17 cellular contexts compared by ENCODE assay signal in the genomic region with DNA sequence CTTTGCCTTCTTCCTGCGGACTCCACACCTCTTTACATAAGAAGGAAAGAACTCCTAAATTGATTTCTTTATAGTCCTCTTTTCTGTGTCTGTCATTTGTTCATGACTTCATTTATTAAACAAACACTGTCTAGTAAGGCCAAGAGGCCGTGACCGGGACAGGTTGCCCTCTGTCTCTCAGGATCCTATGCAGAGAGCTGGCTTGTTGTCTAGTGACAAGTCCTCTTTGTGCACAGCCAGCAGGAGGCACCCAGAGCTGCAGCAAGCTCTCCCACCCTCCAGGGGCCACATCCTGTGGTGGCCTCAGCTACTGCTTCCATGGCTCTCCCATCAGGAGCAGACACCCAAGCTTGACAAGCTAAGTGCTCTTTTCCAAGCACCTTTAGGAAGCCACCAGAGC. TPM values are rescaled to one million over a fixed set of nuclear protein-coding genes. Genes with fewer than 3 reads are reported as not detected.
DNase-seq lines count a peak whose midpoint lies in the region; ATAC-seq and TF ChIP-seq lines count a peak whose summit lies in the region.
"Had no signal": no experiment of that assay in that cellular context is flagged by ENCODE, and none has a peak within 500 bp of the region (broad histone marks: within the 10 kb centered on the region; RNA-seq: fewer than 3 reads in every experiment).

No MANE protein-coding gene starts in this region.

- no peaks in the 10 kb centered on the region for H3K9me2 ChIP-seq in PC-9 (ENCODE audit: insufficient read depth)

- H3K4me1 Mint-ChIP-seq in natural killer cell = peaks cover 21 to 34% of the 10 kb centered on the region in 2 donors
- peaks cover 19 to 27% of the 10 kb centered on the region in 2 donors for H3K4me1 Mint-ChIP-seq in natural killer cell treated with Interleukin-12 subunit alpha and Interleukin-12 subunit beta and Interleukin-15 and Interleukin-18, amount 100 ng/mL, for 72 hours (ENCODE audit: low read depth in 2 of 2)
- H3K4me1 Mint-ChIP-seq: B cell, nephron, WTC11 had no signal

- H3K27ac ChIP-seq in RWPE1 (peak overlapping the region; percentile 92), foreskin keratinocyte (no peak overlapping the region), PC-9 (no peak overlapping the region)
- H3K27ac ChIP-seq: lower lobe of right lung had no signal

- H3K27me3 ChIP-seq in foreskin keratinocyte (no peaks in the 10 kb centered on the region), PC-9 (ENCODE audit: insufficient read depth, low read depth) (no peaks in the 10 kb centered on the region)

- H4K20me1 ChIP-seq in PC-9 (ENCODE audit: insufficient read depth) = peaks cover 84% of the 10 kb centered on the region

- H3K36me3 Mint-ChIP-seq in natural killer cell = no peaks in the 10 kb centered on the region
- H3K36me3 Mint-ChIP-seq in natural killer cell treated with Interleukin-12 subunit alpha and Interleukin-12 subunit beta and Interleukin-15 and Interleukin-18, amount 100 ng/mL, for 72 hours = peaks cover 6% of the 10 kb centered on the region

- peaks cover 69% of the 10 kb centered on the region for H3K36me3 ChIP-seq in PC-9 (ENCODE audit: low read depth)

- 0 out of 2 replicates have a peak, but pooled peaks cover 3% of the 10 kb centered on the region for H3K79me2 ChIP-seq in PC-9 (ENCODE audit: low read depth)

- CTCF ChIA-PET in RWPE1 (lab: Yijun Ruan, JAX) (no interaction called here), PC-9 (lab: Charles Lee) (no interaction called here)

- no peak overlapping the region for H3K4me3 ChIP-seq in PC-9
- H3K4me3 ChIP-seq: GM12878, lower lobe of right lung had no signal

- H3K4me3 Mint-ChIP-seq in natural killer cell = no peak overlapping the region
- no peak overlapping the region for H3K4me3 Mint-ChIP-seq in natural killer cell treated with Interleukin-12 subunit alpha and Interleukin-12 subunit beta and Interleukin-15 and Interleukin-18, amount 100 ng/mL, for 72 hours
- H3K4me3 Mint-ChIP-seq: B cell, nephron, WTC11 had no signal

- H3K4me2 ChIP-seq in PC-9 = no peak overlapping the region

- peaks cover 41% of the 10 kb centered on the region for H3F3A ChIP-seq in PC-9 (ENCODE audit: insufficient read depth, low read depth)

- H3K9me3 ChIP-seq in PC-9 (ENCODE audit: insufficient read depth, low read depth) = no peaks in the 10 kb centered on the region
- H3K9me3 ChIP-seq: lower lobe of right lung had no signal

- H2AFZ ChIP-seq in PC-9 = no peak overlapping the region

- H3K27me3 Mint-ChIP-seq in natural killer cell (ENCODE audit: low read depth in 2 of 2) = no peaks in the 10 kb centered on the region
- H3K27me3 Mint-ChIP-seq in natural killer cell treated with Interleukin-12 subunit alpha and Interleukin-12 subunit beta and Interleukin-15 and Interleukin-18, amount 100 ng/mL, for 72 hours = no peaks in the 10 kb centered on the region
- H3K27me3 Mint-ChIP-seq: B cell had no signal

- TF ChIP-seq CTCF in natural killer cell (IDR thresholded peaks at IDR 0.05) (no peak), RWPE1 (conservative IDR thresholded peaks at IDR 0.05; ENCODE audit: low read depth) (no peak), foreskin keratinocyte (conservative IDR thresholded peaks at IDR 0.05) (peak; percentile 18), PC-9 (conservative IDR thresholded peaks at IDR 0.05) (no peak)

- ATAC-seq in natural killer cell = no peak
- no peak for ATAC-seq in natural killer cell treated with Interleukin-12 subunit alpha and Interleukin-12 subunit beta and Interleukin-15 and Interleukin-18, amount 100 ng/mL, for 72 hours
- no peak for ATAC-seq in foreskin keratinocyte
- ATAC-seq in GM18907 (IDR thresholded peaks at IDR 0.05; ENCODE audit: unreplicated experiment) = no peak
- ATAC-seq in Right ventricle myocardium inferior = no peak
- ATAC-seq: GM12878, lower lobe of right lung, WTC11 had no signal

- H3K27ac Mint-ChIP-seq in natural killer cell = peak overlapping the region; percentile 33 to 41
- H3K27ac Mint-ChIP-seq in natural killer cell treated with Interleukin-12 subunit alpha and Interleukin-12 subunit beta and Interleukin-15 and Interleukin-18, amount 100 ng/mL, for 72 hours = no peak overlapping the region
- H3K27ac Mint-ChIP-seq: B cell, nephron, WTC11 had no signal

- H3K4me1 ChIP-seq in foreskin keratinocyte (peaks cover 23% of the 10 kb centered on the region), PC-9 (replicated peaks; ENCODE audit: insufficient read depth) (no peaks in the 10 kb centered on the region)

- no peaks in the 10 kb centered on the region for H3K9me3 Mint-ChIP-seq in natural killer cell
- no peaks in the 10 kb centered on the region for H3K9me3 Mint-ChIP-seq in natural killer cell treated with Interleukin-12 subunit alpha and Interleukin-12 subunit beta and Interleukin-15 and Interleukin-18, amount 100 ng/mL, for 72 hours
- H3K9me3 Mint-ChIP-seq: nephron, WTC11 had no signal

- no peak for DNase-seq in natural killer cell
- no peak for DNase-seq in natural killer cell treated with Interleukin-12 subunit alpha and Interleukin-12 subunit beta and Interleukin-15 and Interleukin-18, amount 100 ng/mL, for 72 hours (ENCODE audit: low spot score)
- DNase-seq in RWPE1 (ENCODE audit: low spot score) = no peak
- DNase-seq in foreskin keratinocyte = no peak
- no peak for DNase-seq in Right ventricle myocardium inferior (ENCODE audit: missing footprints)
- no peak for DNase-seq in DMS114 treated with DMSO at 0.1 percent for 48 hours (lab: John Stamatoyannopoulos, UW; ENCODE audit: unreplicated experiment)
- no peak for DNase-seq in PC-9
- DNase-seq: foreskin melanocyte, lower lobe of right lung, NCI-H187 treated with DMSO at 0.1 percent for 48 hours, NCI-H69 had no signal

- intact Hi-C loops in natural killer cell (cut with micrococcal nuclease) = no loop called here
- intact Hi-C loops in Right ventricle myocardium inferior (cut with DNase I) = no loop called here
- intact Hi-C loops in PC-9 (cut with micrococcal nuclease; ENCODE audit: unreplicated experiment) = no loop called here

- BruUV-seq in PC-9 (replicated peaks; lab: Mats Ljungman, UMichigan) = no TSS peak

- POLR2A ChIA-PET in RWPE1 (lab: Yijun Ruan, JAX; ENCODE audit: low non-redundant PET) (interaction anchor here (0.6 kb wide), 1 partner anchor 13 kb away, joined by 3 read pairs; no protein-coding TSS in a partner anchor), PC-9 (lab: Charles Lee; ENCODE audit: unreplicated experiment) (no interaction called here)

RNA-seq across cellular contexts. Expression of a gene that starts 50.6 kb away (rescaled TPM):
- total RNA-seq in natural killer cell (1 to 10 TPM in 1 of 3 donors, under 1 TPM in 2; 0.45 to 1.7 (median 0.84) TPM), foreskin keratinocyte (1.6 and 2.2 TPM in 2 replicates), Right ventricle myocardium inferior (12.9 TPM), PC-9 (2021) (4.1 and 5.0 TPM in 2 replicates)
- total RNA-seq in natural killer cell treated with Interleukin-12 subunit alpha and Interleukin-12 subunit beta and Interleukin-15 and Interleukin-18, amount 100 ng/mL, for 72 hours = 10 to 100 TPM in 1 of 2 donors, 1 to 10 TPM in 1; 3.4 to 18.2 TPM
- polyA plus RNA-seq in foreskin keratinocyte = 1.2 and 1.7 TPM in 2 replicates
- total RNA-seq: HT1080 had no signal

Comparison
In these comparisons a context has a peak if more than half of its experiments do, and no peak if none do; other contexts are left out.
1. H3K27ac Mint-ChIP-seq: peak in natural killer cell (2 of 2); none in natural killer cell treated with Interleukin-12 subunit alpha and Interleukin-12 subunit beta and Interleukin-15 and Interleukin-18, amount 100 ng/mL, for 72 hours (0 of 2).